7 cellular contexts compared by ENCODE assay signal in the genomic region with DNA sequence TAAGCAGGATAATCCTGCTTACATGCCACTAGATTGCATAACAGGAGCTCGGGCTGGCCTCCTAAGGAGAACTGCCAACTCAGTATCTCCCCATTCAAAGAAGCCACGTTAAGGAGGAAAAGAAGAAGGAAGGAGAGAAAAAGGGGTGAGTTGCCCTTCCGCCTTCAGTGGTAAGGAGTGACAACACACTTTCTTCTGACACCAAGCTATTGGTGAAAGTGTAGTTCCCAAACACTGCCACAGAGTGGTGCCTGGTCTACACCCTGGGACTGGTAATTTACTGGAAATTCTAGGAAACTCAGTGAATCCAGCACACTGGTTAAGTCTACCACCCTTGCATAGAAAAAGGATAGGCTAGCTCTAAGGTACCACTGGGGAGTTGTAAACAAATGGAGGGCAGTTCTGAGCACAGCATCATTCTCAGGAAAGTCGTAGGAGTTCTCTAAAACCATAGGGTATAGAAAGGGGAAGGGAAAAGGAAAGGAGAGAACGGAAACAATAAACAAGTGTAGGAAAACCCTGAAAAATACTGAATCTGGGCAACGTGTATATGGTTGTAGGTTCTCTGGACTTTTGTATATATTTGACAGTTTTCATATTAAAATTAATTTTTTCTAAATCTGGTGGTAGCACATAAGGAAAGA. TPM values are rescaled to one million over a fixed set of nuclear protein-coding genes. Genes with fewer than 3 reads are reported as not detected.
DNase-seq lines count a peak whose midpoint lies in the region; TF ChIP-seq lines count a peak whose summit lies in the region.

No MANE protein-coding gene starts in this region.

- TF ChIP-seq CTCF in GM12865 (IDR thresholded peaks at IDR 0.05; ENCODE audit: insufficient read depth, low read depth, low read length, missing control alignments) = peak; percentile 75
- TF ChIP-seq CTCF in SK-N-SH (IDR thresholded peaks at IDR 0.05) = peak; percentile 84
- TF ChIP-seq CTCF in ascending aorta (IDR thresholded peaks at IDR 0.05) = peak; percentile 75 to 83 (median 77)

- no peak overlapping the region for H3K4me3 ChIP-seq in GM12865 (ENCODE audit: low read depth, low read length)
- no peak overlapping the region for H3K4me3 ChIP-seq in Karpas-422 (ENCODE audit: low read length)
- peak overlapping the region in 1 of 2 experiments; percentile 6; a peak in 2 of 4 replicates for H3K4me3 ChIP-seq in SK-N-SH (ENCODE audit: low read depth in 2 of 2, low read length in 1 of 2)
- H3K4me3 ChIP-seq in ascending aorta = no peak overlapping the region
- H3K4me3 ChIP-seq in skeletal muscle satellite cell (ENCODE audit: low read length) = no peak overlapping the region

- no peaks in the 10 kb centered on the region for H3K9me3 ChIP-seq in Karpas-422 (ENCODE audit: low read length)
- H3K9me3 ChIP-seq in SK-N-SH = no peaks in the 10 kb centered on the region
- H3K9me3 ChIP-seq in ascending aorta = no peaks in the 10 kb centered on the region
- no peaks in the 10 kb centered on the region for H3K9me3 ChIP-seq in skeletal muscle satellite cell (replicated peaks; ENCODE audit: low read length)

- H3K9ac ChIP-seq in Karpas-422 (ENCODE audit: low read length) (no peak overlapping the region), SK-N-SH (no peak overlapping the region), skeletal muscle satellite cell (ENCODE audit: low read depth, low read length) (peak overlapping the region; percentile 19)

- peak; percentile 97 for TF ChIP-seq RAD21 in SK-N-SH (IDR thresholded peaks at IDR 0.05; ENCODE audit: low read length)

- WGBS in SK-N-SH (ENCODE audit: low lambda C conversion rate) = 61% methylated on average over 6 of the region's 6 CpGs

- H3K27me3 ChIP-seq in Karpas-422 (ENCODE audit: low read length) (no peaks in the 10 kb centered on the region), SK-N-SH (ENCODE audit: insufficient read depth) (no peaks in the 10 kb centered on the region), ascending aorta (no peaks in the 10 kb centered on the region), skeletal muscle satellite cell (ENCODE audit: control insufficient read depth, insufficient read depth, low read length) (no peaks in the 10 kb centered on the region)

- intact Hi-C loops in ascending aorta (cut with DNase I) = loop anchor here (1.0 to 2.0 kb wide), 2 partner anchors 58 to 155 kb away; a partner anchor contains a TSS

- POLR2A ChIA-PET in SK-N-SH (lab: Yijun Ruan, JAX) = interaction anchor here (1.8 kb wide), 1 partner anchor 155 kb away, joined by 9 read pairs; no protein-coding TSS in a partner anchor

- no peaks in the 10 kb centered on the region for H3K79me2 ChIP-seq in Karpas-422 (ENCODE audit: low read length)
- peaks cover 100% of the 10 kb centered on the region for H3K79me2 ChIP-seq in SK-N-SH (ENCODE audit: insufficient read depth)

- H3F3A ChIP-seq in SK-N-SH (replicated peaks; ENCODE audit: insufficient read depth) = peaks cover 7% of the 10 kb centered on the region

- H3K4me2 ChIP-seq in Karpas-422 (ENCODE audit: low read depth, low read length, poor library complexity, severe bottlenecking) = no peak overlapping the region
- peak overlapping the region; percentile 17; the same call in 1 of the 2 replicates for H3K4me2 ChIP-seq in SK-N-SH
- H3K4me2 ChIP-seq in skeletal muscle satellite cell (ENCODE audit: low read length) = peak overlapping the region; percentile 27

- peak; percentile 70 for DNase-seq in GM12865 (ENCODE audit: low read depth)
- peak; percentile 79 for DNase-seq in H4 (ENCODE audit: low spot score)
- DNase-seq in Karpas-422 = peak; percentile 68
- peak; percentile 61 for DNase-seq in SK-N-SH
- peak; percentile 20 to 78 for DNase-seq in ascending aorta (ENCODE audit: low spot score in 2 of 2)
- DNase-seq in hepatic stellate cell (ENCODE audit: low spot score) = peak; percentile 48

- no peak overlapping the region for H2AFZ ChIP-seq in Karpas-422 (ENCODE audit: low read length)
- no peak overlapping the region for H2AFZ ChIP-seq in SK-N-SH (ENCODE audit: low read depth)

- TF ChIP-seq EP300 in SK-N-SH (IDR thresholded peaks at IDR 0.05; ENCODE audit: borderline replicate concordance in 1 of 2, low read depth in 1 of 2, low read length in 1 of 2) = no peak

- CTCF ChIA-PET in SK-N-SH (lab: Yijun Ruan, JAX) = interaction anchor here (0.6 to 3.5 kb wide), 59 partner anchors 8 to 774 kb away, joined by 3 to 89 read pairs (median 5); a partner anchor contains a TSS

- H3K9me2 ChIP-seq in Karpas-422 (replicated peaks; ENCODE audit: insufficient read depth, low read length) (no peaks in the 10 kb centered on the region), SK-N-SH (no peaks in the 10 kb centered on the region)

- H3K36me3 ChIP-seq in Karpas-422 (ENCODE audit: insufficient read depth, low read length) (no peaks in the 10 kb centered on the region), SK-N-SH (replicated peaks in 1 of 2; ENCODE audit: control insufficient read depth in 1 of 2, insufficient read depth in 2 of 2, low read length in 1 of 2) (no peaks in the 10 kb centered on the region), ascending aorta (no peaks in the 10 kb centered on the region), skeletal muscle satellite cell (ENCODE audit: insufficient read depth, low read length) (no peaks in the 10 kb centered on the region)

- no peak overlapping the region for H3K27ac ChIP-seq in Karpas-422 (ENCODE audit: low read length)
- no peak overlapping the region for H3K27ac ChIP-seq in SK-N-SH (ENCODE audit: low read depth in 2 of 2, low read length in 1 of 2)
- no peak overlapping the region for H3K27ac ChIP-seq in ascending aorta

- H4K20me1 ChIP-seq in Karpas-422 (ENCODE audit: insufficient read depth, low read depth, low read length) (no peaks in the 10 kb centered on the region), SK-N-SH (ENCODE audit: insufficient read depth) (peaks cover 85% of the 10 kb centered on the region)

- H3K4me1 ChIP-seq in Karpas-422 (ENCODE audit: low read length) (no peaks in the 10 kb centered on the region), SK-N-SH (ENCODE audit: control insufficient read depth in 1 of 2, insufficient read depth in 2 of 2, low read depth in 1 of 2, low read length in 1 of 2) (peaks cover 2 to 17% of the 10 kb centered on the region in 2 experiments; a peak in 1 of 4 replicates), ascending aorta (peaks cover 3 to 20% of the 10 kb centered on the region in 2 donors), skeletal muscle satellite cell (ENCODE audit: control insufficient read depth, insufficient read depth, low read length) (peaks cover 18% of the 10 kb centered on the region)

TF ChIP-seq in SK-N-SH, 30 proteins besides CTCF, POLR2A, EP300 and RAD21:
- TF ChIP-seq FOXJ3 (CRISPR knock-in tag; IDR thresholded peaks at IDR 0.05) (no peak), NFIC (IDR thresholded peaks at IDR 0.05; ENCODE audit: borderline replicate concordance) (no peak), TEAD4 (IDR thresholded peaks at IDR 0.05; ENCODE audit: borderline replicate concordance, insufficient read depth) (no peak), SMC3 (IDR thresholded peaks at IDR 0.05; ENCODE audit: low read depth, low read length) (peak; percentile 90), TCF12 (IDR thresholded peaks at IDR 0.05) (no peak), CHD2 (IDR thresholded peaks at IDR 0.05; ENCODE audit: low read length, partially characterized antibody) (peak; percentile 23), SIN3A (IDR thresholded peaks at IDR 0.05; ENCODE audit: borderline replicate concordance, low read depth, low read length) (no peak), MXI1 (IDR thresholded peaks at IDR 0.05; ENCODE audit: low read depth, low read length) (no peak), ELF1 (IDR thresholded peaks at IDR 0.05) (no peak)

RNA-seq across cellular contexts. Expression of a gene that starts 58.2 kb away (rescaled TPM):
- total RNA-seq in H4 (2014; rRNA removed; shearing (Covaris generic)) = 48.0 and 69.9 TPM in 2 replicates
- 0.87 and 2.5 TPM in 2 replicates for total RNA-seq in Karpas-422 (2014; rRNA removed; shearing (Covaris generic); ENCODE audit: low replicate concordance)
- 53.3 and 55.3 TPM in 2 replicates for polyA plus RNA-seq in SK-N-SH (2012; rRNA removed)
- 73.7 and 93.3 TPM in 2 replicates for polyA plus RNA-seq in SK-N-SH (2012; cell fraction: cytosol; rRNA removed)
- 19.4 and 31.6 TPM in 2 replicates for polyA plus RNA-seq in SK-N-SH (2012; cell fraction: nucleus; rRNA removed)
- 28.1 TPM for total RNA-seq in ascending aorta
- total RNA-seq in skeletal muscle satellite cell (2012; rRNA removed) = 121 and 166 TPM in 2 replicates
